8 cellular contexts compared by ENCODE assay signal in genomic region chr6:144283781-144284473, GRCh38. TPM values are rescaled to one million over a fixed set of nuclear protein-coding genes. Genes with fewer than 3 reads are reported as not detected.
DNase-seq lines count a peak whose midpoint lies in the region; FAIRE-seq and TF ChIP-seq lines count a peak whose summit lies in the region.

No MANE protein-coding gene starts in this region.

- peaks cover 56% of the 10 kb centered on the region for H3K27me3 Mint-ChIP-seq in T-helper 1 cell treated with Interleukin-12 subunit alpha and Interleukin-12 subunit beta and Interleukin-4 antibody, amounts not matched to agents 30 μg/mL and 1 μg/mL, for 36 hours (ENCODE audit: low read depth)

- H3K79me2 ChIP-seq in smooth muscle cell (ENCODE audit: low read depth), result peaks cover 14% of the 10 kb centered on the region

- H3K36me3 ChIP-seq in WERI-Rb-1 (no peaks in the 10 kb centered on the region), smooth muscle cell (ENCODE audit: low read depth) (no peaks in the 10 kb centered on the region)

- H3K36me3 Mint-ChIP-seq in T-helper 1 cell treated with Interleukin-12 subunit alpha and Interleukin-12 subunit beta and Interleukin-4 antibody, amounts not matched to agents 30 μg/mL and 1 μg/mL, for 36 hours (ENCODE audit: low read depth), result peaks cover 3% of the 10 kb centered on the region

- H3K4me1 ChIP-seq in smooth muscle cell (ENCODE audit: low read depth), result peaks cover 9% of the 10 kb centered on the region

- H3K4me3 ChIP-seq in WERI-Rb-1 (ENCODE audit: low read depth, low read length) (peak overlapping the region; percentile 77), smooth muscle cell (peak overlapping the region; percentile 90)

- no peaks in the 10 kb centered on the region for H3K9me3 ChIP-seq in WERI-Rb-1 (ENCODE audit: severe bottlenecking)
- no peaks in the 10 kb centered on the region for H3K9me3 ChIP-seq in smooth muscle cell (replicated peaks; ENCODE audit: low read depth)

- DNase-seq in T-helper 1 cell (no peak), WERI-Rb-1 (no peak), hepatic stellate cell (ENCODE audit: low spot score) (peak; percentile 36), smooth muscle cell (lab: John Stamatoyannopoulos, UW; ENCODE audit: unreplicated experiment) (no peak), NCI-H2107 treated with DMSO at 0.1 percent for 48 hours (lab: John Stamatoyannopoulos, UW; ENCODE audit: unreplicated experiment) (no peak), amygdala (lab: John Stamatoyannopoulos, UW) (no peak), D721Med (ENCODE audit: insufficient read length, low spot score) (no peak)

- H2AFZ ChIP-seq in smooth muscle cell (ENCODE audit: low read depth), result peak overlapping the region; percentile 93

- H3K4me3 Mint-ChIP-seq in T-helper 1 cell treated with Interleukin-12 subunit alpha and Interleukin-12 subunit beta and Interleukin-4 antibody, amounts not matched to agents 30 μg/mL and 1 μg/mL, for 36 hours, result peak overlapping the region; percentile 89

- H3F3A ChIP-seq in smooth muscle cell (ENCODE audit: low read depth), result peaks cover 22% of the 10 kb centered on the region

- no peak overlapping the region for H3K27ac ChIP-seq in WERI-Rb-1
- no peak overlapping the region for H3K27ac ChIP-seq in smooth muscle cell (ENCODE audit: low read depth)

- H3K27ac Mint-ChIP-seq in T-helper 1 cell treated with Interleukin-12 subunit alpha and Interleukin-12 subunit beta and Interleukin-4 antibody, amounts not matched to agents 30 μg/mL and 1 μg/mL, for 36 hours, result peak overlapping the region; percentile 47

- no peak for FAIRE-seq in D721Med (lab: Jason Lieb, UNC)

- H3K27me3 ChIP-seq in WERI-Rb-1 (ENCODE audit: insufficient read depth, low read depth, severe bottlenecking) (no peaks in the 10 kb centered on the region), smooth muscle cell (ENCODE audit: low read depth) (no peaks in the 10 kb centered on the region)

- 13% methylated on average over 13 of the region's 13 CpGs for WGBS in smooth muscle cell (ENCODE audit: low lambda C conversion rate)

- H4K20me1 ChIP-seq in smooth muscle cell (ENCODE audit: low read depth), result peaks cover 9% of the 10 kb centered on the region

- TF ChIP-seq CTCF in WERI-Rb-1 (IDR thresholded peaks at IDR 0.05; ENCODE audit: low read depth, low read length), result no peak
- no peak for TF ChIP-seq CTCF in smooth muscle cell (IDR thresholded peaks at IDR 0.05; ENCODE audit: borderline replicate concordance, insufficient read depth, poor library complexity, severe bottlenecking)
- TF ChIP-seq CTCF in D721Med (IDR thresholded peaks at IDR 0.05; ENCODE audit: insufficient read depth, missing control alignments), result no peak

- H3K9ac ChIP-seq in smooth muscle cell (ENCODE audit: low read depth), result peak overlapping the region; percentile 66

- H3K4me1 Mint-ChIP-seq in T-helper 1 cell treated with Interleukin-12 subunit alpha and Interleukin-12 subunit beta and Interleukin-4 antibody, amounts not matched to agents 30 μg/mL and 1 μg/mL, for 36 hours (ENCODE audit: low read depth), result peaks cover 11% of the 10 kb centered on the region

- peak overlapping the region; percentile 96 for H3K4me2 ChIP-seq in smooth muscle cell

- no peaks in the 10 kb centered on the region for H3K9me3 Mint-ChIP-seq in T-helper 1 cell treated with Interleukin-12 subunit alpha and Interleukin-12 subunit beta and Interleukin-4 antibody, amounts not matched to agents 30 μg/mL and 1 μg/mL, for 36 hours

RNA-seq across cellular contexts. Expression of gene UTRN, which starts 1.2 kb away (rescaled TPM):
- total RNA-seq in smooth muscle cell, result 35.9 and 47.3 TPM in 2 replicates
- 12.6 and 25.2 TPM in 2 replicates for polyA plus RNA-seq in smooth muscle cell
